Comparison of ENCODE assay signal across 1 cellular context in the genomic region with DNA sequence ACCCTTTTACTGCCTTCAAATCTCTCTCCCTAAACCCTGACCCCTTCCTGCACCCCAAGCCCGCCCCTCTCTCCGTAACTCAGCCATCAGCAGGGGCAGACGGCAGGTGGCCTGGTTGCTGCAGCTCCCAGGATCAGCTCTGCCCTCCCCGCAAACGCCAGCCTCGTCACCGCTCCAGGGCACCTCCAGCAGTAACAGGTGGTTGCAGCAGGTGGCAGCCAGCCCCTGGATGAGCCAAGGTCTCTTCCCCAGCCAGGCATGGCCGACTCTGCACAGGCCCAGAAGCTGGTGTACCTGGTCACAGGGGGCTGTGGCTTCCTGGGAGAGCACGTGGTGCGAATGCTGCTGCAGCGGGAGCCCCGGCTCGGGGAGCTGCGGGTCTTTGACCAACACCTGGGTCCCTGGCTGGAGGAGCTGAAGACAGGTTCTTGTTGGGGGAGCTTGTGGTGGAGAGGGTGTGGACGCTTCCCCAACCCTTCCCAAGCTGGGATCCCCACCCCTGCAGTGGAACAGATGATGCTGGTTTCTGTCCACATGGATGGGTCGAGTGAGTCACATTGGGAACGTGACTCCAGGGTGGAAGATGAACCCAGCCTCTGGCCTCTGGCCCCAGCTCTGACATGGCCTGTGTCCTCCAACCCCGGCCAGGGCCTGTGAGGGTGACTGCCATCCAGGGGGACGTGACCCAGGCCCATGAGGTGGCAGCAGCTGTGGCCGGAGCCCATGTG.
A peak's percentile ranks its signal among the peaks of the same experiment; 100 is the strongest.
TF ChIP-seq lines count a peak whose summit lies in the region.

No MANE protein-coding gene starts in this region.

TF ChIP-seq in HepG2, 621 proteins besides CTCF, POLR2A, EP300 and RAD21 (continued from another document and continues in another):
- TF ChIP-seq, protein P1, sequence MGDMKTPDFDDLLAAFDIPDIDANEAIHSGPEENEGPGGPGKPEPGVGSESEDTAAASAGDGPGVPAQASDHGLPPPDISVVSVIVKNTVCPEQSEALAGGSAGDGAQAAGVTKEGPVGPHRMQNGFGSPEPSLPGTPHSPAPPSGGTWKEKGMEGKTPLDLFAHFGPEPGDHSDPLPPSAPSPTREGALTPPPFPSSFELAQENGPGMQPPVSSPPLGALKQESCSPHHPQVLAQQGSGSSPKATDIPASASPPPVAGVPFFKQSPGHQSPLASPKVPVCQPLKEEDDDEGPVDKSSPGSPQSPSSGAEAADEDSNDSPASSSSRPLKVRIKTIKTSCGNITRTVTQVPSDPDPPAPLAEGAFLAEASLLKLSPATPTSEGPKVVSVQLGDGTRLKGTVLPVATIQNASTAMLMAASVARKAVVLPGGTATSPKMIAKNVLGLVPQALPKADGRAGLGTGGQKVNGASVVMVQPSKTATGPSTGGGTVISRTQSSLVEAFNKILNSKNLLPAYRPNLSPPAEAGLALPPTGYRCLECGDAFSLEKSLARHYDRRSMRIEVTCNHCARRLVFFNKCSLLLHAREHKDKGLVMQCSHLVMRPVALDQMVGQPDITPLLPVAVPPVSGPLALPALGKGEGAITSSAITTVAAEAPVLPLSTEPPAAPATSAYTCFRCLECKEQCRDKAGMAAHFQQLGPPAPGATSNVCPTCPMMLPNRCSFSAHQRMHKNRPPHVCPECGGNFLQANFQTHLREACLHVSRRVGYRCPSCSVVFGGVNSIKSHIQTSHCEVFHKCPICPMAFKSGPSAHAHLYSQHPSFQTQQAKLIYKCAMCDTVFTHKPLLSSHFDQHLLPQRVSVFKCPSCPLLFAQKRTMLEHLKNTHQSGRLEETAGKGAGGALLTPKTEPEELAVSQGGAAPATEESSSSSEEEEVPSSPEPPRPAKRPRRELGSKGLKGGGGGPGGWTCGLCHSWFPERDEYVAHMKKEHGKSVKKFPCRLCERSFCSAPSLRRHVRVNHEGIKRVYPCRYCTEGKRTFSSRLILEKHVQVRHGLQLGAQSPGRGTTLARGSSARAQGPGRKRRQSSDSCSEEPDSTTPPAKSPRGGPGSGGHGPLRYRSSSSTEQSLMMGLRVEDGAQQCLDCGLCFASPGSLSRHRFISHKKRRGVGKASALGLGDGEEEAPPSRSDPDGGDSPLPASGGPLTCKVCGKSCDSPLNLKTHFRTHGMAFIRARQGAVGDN (CRISPR knock-in tag; IDR thresholded peaks at IDR 0.05) = peak; percentile 99
- TF ChIP-seq HOXA9 (CRISPR knock-in tag; IDR thresholded peaks at IDR 0.05; ENCODE audit: borderline replicate concordance) = peak; percentile 72; the same call in 1 of the 2 replicates
- TF ChIP-seq ZFY (CRISPR knock-in tag; IDR thresholded peaks at IDR 0.05) = peak; percentile 88
- peak; percentile 73 for TF ChIP-seq PCBP2 (optimal IDR thresholded peaks at IDR 0.05; ENCODE audit: low read depth, low read length, poor library complexity, severe bottlenecking)
- TF ChIP-seq IRX3 (CRISPR knock-in tag; IDR thresholded peaks at IDR 0.05; ENCODE audit: borderline replicate concordance, low read depth) = peak; percentile 72; the same call in 1 of the 2 replicates
- TF ChIP-seq KDM3A (CRISPR knock-in tag; IDR thresholded peaks at IDR 0.05; ENCODE audit: low read depth) = peak; percentile 60
- TF ChIP-seq ZNF703 (CRISPR knock-in tag; IDR thresholded peaks at IDR 0.05; ENCODE audit: borderline replicate concordance) = 0 out of 2 replicates have a peak, but pooled peaks have one; percentile 21
- 0 out of 2 replicates have a peak, but pooled peaks have one; percentile 22 for TF ChIP-seq GFI1 (CRISPR knock-in tag; IDR thresholded peaks at IDR 0.05; ENCODE audit: borderline replicate concordance)
- TF ChIP-seq ZNF343 (CRISPR knock-in tag; IDR thresholded peaks at IDR 0.05) = peak; percentile 68; the same call in 1 of the 2 replicates
- TF ChIP-seq, protein P2, sequence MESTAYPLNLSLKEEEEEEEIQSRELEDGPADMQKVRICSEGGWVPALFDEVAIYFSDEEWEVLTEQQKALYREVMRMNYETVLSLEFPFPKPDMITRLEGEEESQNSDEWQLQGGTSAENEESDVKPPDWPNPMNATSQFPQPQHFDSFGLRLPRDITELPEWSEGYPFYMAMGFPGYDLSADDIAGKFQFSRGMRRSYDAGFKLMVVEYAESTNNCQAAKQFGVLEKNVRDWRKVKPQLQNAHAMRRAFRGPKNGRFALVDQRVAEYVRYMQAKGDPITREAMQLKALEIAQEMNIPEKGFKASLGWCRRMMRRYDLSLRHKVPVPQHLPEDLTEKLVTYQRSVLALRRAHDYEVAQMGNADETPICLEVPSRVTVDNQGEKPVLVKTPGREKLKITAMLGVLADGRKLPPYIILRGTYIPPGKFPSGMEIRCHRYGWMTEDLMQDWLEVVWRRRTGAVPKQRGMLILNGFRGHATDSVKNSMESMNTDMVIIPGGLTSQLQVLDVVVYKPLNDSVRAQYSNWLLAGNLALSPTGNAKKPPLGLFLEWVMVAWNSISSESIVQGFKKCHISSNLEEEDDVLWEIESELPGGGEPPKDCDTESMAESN (CRISPR knock-in tag; conservative IDR thresholded peaks at IDR 0.05) = peak; percentile 78; the same call in 1 of the 2 replicates
- peak; percentile 26; the same call in 1 of the 2 replicates for TF ChIP-seq KLF9 (CRISPR knock-in tag; IDR thresholded peaks at IDR 0.05; ENCODE audit: low read depth)
- TF ChIP-seq, protein P3, sequence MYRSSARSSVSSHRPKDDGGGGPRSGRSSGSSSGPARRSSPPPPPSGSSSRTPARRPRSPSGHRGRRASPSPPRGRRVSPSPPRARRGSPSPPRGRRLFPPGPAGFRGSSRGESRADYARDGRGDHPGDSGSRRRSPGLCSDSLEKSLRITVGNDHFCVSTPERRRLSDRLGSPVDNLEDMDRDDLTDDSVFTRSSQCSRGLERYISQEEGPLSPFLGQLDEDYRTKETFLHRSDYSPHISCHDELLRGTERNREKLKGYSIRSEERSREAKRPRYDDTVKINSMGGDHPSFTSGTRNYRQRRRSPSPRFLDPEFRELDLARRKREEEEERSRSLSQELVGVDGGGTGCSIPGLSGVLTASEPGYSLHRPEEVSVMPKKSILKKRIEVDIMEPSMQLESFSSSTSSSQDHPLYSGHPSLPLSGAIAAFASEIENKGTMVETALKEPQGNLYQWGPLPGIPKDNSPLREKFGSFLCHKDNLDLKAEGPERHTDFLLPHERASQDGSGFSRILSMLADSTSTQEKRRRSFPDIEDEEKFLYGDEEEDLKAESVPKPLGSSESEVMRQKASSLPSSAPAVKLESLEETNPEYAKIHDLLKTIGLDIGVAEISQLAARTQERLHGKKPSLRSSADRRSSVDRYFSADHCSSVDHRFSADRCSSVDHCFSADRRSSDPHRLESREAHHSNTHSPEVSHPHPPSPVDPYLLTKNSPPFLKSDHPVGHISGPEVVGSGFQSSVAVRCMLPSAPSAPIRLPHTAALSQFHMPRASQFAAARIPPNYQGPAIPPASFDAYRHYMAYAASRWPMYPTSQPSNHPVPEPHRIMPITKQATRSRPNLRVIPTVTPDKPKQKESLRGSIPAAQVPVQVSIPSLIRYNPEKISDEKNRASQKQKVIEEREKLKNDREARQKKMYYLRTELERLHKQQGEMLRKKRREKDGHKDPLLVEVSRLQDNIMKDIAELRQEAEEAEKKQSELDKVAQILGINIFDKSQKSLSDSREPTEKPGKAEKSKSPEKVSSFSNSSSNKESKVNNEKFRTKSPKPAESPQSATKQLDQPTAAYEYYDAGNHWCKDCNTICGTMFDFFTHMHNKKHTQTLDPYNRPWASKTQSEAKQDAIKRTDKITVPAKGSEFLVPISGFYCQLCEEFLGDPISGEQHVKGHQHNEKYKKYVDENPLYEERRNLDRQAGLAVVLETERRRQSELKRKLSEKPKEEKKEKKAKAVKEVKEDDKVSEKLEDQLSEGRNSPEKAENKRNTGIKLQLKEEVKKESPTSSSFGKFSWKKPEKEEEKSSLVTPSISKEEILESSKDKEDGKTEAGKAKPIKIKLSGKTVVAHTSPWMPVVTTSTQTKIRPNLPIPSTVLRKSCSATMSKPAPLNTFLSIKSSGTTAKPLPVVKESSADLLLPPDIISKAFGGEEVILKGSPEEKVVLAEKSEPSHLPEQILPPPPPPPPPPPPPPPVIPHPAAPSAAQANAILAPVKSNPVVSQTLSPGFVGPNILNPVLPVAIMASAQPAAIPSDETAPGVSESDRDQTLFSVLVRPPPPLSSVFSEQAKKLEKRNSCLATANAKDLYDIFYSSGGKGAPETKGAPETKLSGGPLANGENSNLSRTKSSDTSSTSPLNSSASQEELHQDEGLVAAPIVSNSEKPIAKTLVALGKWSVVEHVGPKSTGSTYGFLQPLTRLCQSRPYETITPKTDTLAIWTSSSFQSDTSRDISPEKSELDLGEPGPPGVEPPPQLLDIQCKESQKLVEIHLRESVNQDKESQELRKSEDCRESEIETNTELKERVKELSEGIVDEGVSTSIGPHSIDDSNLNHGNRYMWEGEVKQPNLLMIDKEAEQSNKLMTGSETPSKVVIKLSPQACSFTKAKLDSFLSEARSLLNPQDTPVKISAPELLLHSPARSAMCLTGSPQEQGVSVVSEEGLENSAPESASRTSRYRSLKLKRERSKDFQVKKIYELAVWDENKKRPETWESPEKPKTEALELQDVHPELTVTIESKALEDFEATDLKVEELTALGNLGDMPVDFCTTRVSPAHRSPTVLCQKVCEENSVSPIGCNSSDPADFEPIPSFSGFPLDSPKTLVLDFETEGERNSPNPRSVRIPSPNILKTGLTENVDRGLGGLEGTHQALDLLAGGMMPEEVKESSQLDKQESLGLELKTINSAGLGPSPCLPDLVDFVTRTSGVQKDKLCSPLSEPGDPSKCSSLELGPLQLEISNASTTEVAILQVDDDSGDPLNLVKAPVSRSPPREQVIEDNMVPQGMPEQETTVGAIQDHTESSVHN (CRISPR knock-in tag; IDR thresholded peaks at IDR 0.05) = 0 out of 2 replicates have a peak, but pooled peaks have one; percentile 30
- no peak for TF ChIP-seq SRF (IDR thresholded peaks at IDR 0.05; ENCODE audit: low read depth, low read length)
- TF ChIP-seq, protein P4, sequence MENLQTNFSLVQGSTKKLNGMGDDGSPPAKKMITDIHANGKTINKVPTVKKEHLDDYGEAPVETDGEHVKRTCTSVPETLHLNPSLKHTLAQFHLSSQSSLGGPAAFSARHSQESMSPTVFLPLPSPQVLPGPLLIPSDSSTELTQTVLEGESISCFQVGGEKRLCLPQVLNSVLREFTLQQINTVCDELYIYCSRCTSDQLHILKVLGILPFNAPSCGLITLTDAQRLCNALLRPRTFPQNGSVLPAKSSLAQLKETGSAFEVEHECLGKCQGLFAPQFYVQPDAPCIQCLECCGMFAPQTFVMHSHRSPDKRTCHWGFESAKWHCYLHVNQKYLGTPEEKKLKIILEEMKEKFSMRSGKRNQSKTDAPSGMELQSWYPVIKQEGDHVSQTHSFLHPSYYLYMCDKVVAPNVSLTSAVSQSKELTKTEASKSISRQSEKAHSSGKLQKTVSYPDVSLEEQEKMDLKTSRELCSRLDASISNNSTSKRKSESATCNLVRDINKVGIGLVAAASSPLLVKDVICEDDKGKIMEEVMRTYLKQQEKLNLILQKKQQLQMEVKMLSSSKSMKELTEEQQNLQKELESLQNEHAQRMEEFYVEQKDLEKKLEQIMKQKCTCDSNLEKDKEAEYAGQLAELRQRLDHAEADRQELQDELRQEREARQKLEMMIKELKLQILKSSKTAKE (CRISPR knock-in tag; IDR thresholded peaks at IDR 0.05; ENCODE audit: borderline replicate concordance) = 0 out of 2 replicates have a peak, but pooled peaks have one; percentile 58
- TF ChIP-seq, protein P5, sequence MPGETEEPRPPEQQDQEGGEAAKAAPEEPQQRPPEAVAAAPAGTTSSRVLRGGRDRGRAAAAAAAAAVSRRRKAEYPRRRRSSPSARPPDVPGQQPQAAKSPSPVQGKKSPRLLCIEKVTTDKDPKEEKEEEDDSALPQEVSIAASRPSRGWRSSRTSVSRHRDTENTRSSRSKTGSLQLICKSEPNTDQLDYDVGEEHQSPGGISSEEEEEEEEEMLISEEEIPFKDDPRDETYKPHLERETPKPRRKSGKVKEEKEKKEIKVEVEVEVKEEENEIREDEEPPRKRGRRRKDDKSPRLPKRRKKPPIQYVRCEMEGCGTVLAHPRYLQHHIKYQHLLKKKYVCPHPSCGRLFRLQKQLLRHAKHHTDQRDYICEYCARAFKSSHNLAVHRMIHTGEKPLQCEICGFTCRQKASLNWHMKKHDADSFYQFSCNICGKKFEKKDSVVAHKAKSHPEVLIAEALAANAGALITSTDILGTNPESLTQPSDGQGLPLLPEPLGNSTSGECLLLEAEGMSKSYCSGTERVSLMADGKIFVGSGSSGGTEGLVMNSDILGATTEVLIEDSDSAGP (CRISPR knock-in tag; IDR thresholded peaks at IDR 0.05; ENCODE audit: borderline replicate concordance) = peak; percentile 77
- TF ChIP-seq, protein P6, sequence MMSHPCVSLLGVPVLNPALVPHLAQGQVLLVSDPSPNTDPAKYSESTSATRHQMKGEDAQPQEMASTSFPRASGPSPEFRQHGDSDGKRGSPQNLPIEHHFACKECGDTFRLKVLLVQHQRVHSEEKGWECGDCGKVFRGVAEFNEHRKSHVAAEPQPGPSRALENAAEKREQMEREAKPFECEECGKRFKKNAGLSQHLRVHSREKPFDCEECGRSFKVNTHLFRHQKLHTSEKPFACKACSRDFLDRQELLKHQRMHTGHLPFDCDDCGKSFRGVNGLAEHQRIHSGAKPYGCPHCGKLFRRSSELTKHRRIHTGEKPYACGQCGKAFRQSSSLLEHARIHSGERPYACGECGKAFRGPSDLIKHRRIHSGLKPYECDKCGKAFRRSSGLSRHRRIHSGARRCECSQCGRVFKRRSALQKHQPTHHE (CRISPR knock-in tag; IDR thresholded peaks at IDR 0.05; ENCODE audit: borderline replicate concordance) = no peak; the same call in 1 of the 2 replicates
- no peak for TF ChIP-seq ETV6 (CRISPR knock-in tag; conservative IDR thresholded peaks at IDR 0.05)
- TF ChIP-seq, protein P7, sequence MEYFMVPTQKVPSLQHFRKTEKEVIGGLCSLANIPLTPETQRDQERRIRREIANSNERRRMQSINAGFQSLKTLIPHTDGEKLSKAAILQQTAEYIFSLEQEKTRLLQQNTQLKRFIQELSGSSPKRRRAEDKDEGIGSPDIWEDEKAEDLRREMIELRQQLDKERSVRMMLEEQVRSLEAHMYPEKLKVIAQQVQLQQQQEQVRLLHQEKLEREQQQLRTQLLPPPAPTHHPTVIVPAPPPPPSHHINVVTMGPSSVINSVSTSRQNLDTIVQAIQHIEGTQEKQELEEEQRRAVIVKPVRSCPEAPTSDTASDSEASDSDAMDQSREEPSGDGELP (IDR thresholded peaks at IDR 0.05; ENCODE audit: borderline replicate concordance, low read depth) = no peak; the same call in 1 of the 2 replicates
- TF ChIP-seq, protein P8, sequence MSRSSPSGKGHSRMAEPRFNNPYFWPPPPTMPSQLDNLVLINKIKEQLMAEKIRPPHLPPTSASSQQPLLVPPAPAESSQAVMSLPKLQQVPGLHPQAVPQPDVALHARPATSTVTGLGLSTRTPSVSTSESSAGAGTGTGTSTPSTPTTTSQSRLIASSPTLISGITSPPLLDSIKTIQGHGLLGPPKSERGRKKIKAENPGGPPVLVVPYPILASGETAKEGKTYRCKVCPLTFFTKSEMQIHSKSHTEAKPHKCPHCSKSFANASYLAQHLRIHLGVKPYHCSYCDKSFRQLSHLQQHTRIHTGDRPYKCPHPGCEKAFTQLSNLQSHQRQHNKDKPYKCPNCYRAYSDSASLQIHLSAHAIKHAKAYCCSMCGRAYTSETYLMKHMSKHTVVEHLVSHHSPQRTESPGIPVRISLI (CRISPR knock-in tag; IDR thresholded peaks at IDR 0.05; ENCODE audit: borderline replicate concordance) = peak; percentile 53; the same call in 1 of the 2 replicates
- TF ChIP-seq, protein P9, sequence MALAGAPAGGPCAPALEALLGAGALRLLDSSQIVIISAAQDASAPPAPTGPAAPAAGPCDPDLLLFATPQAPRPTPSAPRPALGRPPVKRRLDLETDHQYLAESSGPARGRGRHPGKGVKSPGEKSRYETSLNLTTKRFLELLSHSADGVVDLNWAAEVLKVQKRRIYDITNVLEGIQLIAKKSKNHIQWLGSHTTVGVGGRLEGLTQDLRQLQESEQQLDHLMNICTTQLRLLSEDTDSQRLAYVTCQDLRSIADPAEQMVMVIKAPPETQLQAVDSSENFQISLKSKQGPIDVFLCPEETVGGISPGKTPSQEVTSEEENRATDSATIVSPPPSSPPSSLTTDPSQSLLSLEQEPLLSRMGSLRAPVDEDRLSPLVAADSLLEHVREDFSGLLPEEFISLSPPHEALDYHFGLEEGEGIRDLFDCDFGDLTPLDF (CRISPR knock-in tag; IDR thresholded peaks at IDR 0.05) = 0 out of 2 replicates have a peak, but pooled peaks have one; percentile 14
- no peak for TF ChIP-seq ZNF30 (CRISPR knock-in tag; IDR thresholded peaks at IDR 0.05)
